1 cellular context compared by ENCODE assay signal in the genomic region with DNA sequence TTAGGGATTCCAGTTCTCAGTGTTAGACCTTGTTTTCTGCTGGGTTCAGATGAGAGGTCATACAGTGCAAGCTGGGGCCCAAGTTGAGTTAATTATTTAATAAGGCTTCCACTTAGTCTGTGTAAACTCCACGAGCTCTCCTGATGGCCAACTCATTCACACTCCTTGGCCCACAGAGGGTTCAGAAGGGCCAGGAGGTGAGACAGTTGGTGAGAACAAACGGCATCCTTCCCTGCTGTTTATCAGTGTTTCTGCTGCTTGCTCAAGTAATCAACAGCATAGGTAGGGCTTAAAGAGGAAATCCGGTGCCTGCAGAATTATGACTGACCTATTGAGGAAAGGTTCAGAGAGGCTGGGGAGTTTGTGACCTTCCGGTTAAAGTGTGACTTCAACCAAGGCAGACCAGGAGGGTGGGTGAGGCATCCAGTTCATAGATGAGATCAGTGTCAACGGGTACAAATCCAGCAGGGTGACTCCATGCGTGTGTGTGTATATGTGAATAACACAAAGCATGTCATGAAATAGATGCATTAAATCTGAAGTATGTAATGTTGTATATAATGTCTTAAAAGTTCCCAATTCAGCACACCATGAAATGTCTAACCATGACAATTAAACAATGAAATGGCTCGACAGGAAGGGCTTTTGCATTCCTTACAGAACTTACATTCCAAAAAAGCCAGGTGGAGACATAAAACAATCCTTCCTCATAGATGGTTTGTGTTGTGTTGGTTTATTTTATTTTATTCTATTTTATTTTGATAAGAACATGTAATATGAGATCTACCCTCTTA.
TF ChIP-seq lines count a peak whose summit lies in the region.

No MANE protein-coding gene starts in this region.

TF ChIP-seq in HepG2, 621 proteins besides CTCF, POLR2A, EP300 and RAD21 (continued from another document and continues in another):
- no peak for TF ChIP-seq ZNF776 (CRISPR knock-in tag; IDR thresholded peaks at IDR 0.05)
- TF ChIP-seq SUZ12 (IDR thresholded peaks at IDR 0.05; ENCODE audit: low read depth, low read length): no peak
- no peak for TF ChIP-seq ZNF326 (CRISPR knock-in tag; IDR thresholded peaks at IDR 0.05; ENCODE audit: borderline replicate concordance)
- TF ChIP-seq PITX1 (CRISPR knock-in tag; IDR thresholded peaks at IDR 0.05): peak; percentile 96
- TF ChIP-seq, protein P1, sequence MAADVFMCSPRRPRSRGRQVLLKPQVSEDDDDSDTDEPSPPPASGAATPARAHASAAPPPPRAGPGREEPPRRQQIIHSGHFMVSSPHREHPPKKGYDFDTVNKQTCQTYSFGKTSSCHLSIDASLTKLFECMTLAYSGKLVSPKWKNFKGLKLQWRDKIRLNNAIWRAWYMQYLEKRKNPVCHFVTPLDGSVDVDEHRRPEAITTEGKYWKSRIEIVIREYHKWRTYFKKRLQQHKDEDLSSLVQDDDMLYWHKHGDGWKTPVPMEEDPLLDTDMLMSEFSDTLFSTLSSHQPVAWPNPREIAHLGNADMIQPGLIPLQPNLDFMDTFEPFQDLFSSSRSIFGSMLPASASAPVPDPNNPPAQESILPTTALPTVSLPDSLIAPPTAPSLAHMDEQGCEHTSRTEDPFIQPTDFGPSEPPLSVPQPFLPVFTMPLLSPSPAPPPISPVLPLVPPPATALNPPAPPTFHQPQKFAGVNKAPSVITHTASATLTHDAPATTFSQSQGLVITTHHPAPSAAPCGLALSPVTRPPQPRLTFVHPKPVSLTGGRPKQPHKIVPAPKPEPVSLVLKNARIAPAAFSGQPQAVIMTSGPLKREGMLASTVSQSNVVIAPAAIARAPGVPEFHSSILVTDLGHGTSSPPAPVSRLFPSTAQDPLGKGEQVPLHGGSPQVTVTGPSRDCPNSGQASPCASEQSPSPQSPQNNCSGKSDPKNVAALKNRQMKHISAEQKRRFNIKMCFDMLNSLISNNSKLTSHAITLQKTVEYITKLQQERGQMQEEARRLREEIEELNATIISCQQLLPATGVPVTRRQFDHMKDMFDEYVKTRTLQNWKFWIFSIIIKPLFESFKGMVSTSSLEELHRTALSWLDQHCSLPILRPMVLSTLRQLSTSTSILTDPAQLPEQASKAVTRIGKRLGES (CRISPR knock-in tag; IDR thresholded peaks at IDR 0.05; ENCODE audit: borderline replicate concordance): no peak; the same call in 1 of the 2 replicates
- TF ChIP-seq, protein P2, sequence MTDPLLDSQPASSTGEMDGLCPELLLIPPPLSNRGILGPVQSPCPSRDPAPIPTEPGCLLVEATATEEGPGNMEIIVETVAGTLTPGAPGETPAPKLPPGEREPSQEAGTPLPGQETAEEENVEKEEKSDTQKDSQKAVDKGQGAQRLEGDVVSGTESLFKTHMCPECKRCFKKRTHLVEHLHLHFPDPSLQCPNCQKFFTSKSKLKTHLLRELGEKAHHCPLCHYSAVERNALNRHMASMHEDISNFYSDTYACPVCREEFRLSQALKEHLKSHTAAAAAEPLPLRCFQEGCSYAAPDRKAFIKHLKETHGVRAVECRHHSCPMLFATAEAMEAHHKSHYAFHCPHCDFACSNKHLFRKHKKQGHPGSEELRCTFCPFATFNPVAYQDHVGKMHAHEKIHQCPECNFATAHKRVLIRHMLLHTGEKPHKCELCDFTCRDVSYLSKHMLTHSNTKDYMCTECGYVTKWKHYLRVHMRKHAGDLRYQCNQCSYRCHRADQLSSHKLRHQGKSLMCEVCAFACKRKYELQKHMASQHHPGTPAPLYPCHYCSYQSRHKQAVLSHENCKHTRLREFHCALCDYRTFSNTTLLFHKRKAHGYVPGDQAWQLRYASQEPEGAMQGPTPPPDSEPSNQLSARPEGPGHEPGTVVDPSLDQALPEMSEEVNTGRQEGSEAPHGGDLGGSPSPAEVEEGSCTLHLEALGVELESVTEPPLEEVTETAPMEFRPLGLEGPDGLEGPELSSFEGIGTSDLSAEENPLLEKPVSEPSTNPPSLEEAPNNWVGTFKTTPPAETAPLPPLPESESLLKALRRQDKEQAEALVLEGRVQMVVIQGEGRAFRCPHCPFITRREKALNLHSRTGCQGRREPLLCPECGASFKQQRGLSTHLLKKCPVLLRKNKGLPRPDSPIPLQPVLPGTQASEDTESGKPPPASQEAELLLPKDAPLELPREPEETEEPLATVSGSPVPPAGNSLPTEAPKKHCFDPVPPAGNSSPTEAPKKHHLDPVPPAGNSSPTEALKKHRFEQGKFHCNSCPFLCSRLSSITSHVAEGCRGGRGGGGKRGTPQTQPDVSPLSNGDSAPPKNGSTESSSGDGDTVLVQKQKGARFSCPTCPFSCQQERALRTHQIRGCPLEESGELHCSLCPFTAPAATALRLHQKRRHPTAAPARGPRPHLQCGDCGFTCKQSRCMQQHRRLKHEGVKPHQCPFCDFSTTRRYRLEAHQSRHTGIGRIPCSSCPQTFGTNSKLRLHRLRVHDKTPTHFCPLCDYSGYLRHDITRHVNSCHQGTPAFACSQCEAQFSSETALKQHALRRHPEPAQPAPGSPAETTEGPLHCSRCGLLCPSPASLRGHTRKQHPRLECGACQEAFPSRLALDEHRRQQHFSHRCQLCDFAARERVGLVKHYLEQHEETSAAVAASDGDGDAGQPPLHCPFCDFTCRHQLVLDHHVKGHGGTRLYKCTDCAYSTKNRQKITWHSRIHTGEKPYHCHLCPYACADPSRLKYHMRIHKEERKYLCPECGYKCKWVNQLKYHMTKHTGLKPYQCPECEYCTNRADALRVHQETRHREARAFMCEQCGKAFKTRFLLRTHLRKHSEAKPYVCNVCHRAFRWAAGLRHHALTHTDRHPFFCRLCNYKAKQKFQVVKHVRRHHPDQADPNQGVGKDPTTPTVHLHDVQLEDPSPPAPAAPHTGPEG (CRISPR knock-in tag; IDR thresholded peaks at IDR 0.05): 0 out of 2 replicates have a peak, but pooled peaks have one; percentile 67
- peak; percentile 46; the same call in 1 of the 2 replicates for TF ChIP-seq ZC3H13 (CRISPR knock-in tag; IDR thresholded peaks at IDR 0.05)
- TF ChIP-seq, protein P3, sequence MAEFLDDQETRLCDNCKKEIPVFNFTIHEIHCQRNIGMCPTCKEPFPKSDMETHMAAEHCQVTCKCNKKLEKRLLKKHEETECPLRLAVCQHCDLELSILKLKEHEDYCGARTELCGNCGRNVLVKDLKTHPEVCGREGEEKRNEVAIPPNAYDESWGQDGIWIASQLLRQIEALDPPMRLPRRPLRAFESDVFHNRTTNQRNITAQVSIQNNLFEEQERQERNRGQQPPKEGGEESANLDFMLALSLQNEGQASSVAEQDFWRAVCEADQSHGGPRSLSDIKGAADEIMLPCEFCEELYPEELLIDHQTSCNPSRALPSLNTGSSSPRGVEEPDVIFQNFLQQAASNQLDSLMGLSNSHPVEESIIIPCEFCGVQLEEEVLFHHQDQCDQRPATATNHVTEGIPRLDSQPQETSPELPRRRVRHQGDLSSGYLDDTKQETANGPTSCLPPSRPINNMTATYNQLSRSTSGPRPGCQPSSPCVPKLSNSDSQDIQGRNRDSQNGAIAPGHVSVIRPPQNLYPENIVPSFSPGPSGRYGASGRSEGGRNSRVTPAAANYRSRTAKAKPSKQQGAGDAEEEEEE (CRISPR knock-in tag; IDR thresholded peaks at IDR 0.05; ENCODE audit: borderline replicate concordance): no peak; the same call in 1 of the 2 replicates
- TF ChIP-seq, protein P4, sequence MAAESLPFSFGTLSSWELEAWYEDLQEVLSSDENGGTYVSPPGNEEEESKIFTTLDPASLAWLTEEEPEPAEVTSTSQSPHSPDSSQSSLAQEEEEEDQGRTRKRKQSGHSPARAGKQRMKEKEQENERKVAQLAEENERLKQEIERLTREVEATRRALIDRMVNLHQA (CRISPR knock-in tag; IDR thresholded peaks at IDR 0.05): no peak
- TF ChIP-seq ZKSCAN5 (CRISPR knock-in tag; IDR thresholded peaks at IDR 0.05): peak; percentile 97
- TF ChIP-seq, protein P5, sequence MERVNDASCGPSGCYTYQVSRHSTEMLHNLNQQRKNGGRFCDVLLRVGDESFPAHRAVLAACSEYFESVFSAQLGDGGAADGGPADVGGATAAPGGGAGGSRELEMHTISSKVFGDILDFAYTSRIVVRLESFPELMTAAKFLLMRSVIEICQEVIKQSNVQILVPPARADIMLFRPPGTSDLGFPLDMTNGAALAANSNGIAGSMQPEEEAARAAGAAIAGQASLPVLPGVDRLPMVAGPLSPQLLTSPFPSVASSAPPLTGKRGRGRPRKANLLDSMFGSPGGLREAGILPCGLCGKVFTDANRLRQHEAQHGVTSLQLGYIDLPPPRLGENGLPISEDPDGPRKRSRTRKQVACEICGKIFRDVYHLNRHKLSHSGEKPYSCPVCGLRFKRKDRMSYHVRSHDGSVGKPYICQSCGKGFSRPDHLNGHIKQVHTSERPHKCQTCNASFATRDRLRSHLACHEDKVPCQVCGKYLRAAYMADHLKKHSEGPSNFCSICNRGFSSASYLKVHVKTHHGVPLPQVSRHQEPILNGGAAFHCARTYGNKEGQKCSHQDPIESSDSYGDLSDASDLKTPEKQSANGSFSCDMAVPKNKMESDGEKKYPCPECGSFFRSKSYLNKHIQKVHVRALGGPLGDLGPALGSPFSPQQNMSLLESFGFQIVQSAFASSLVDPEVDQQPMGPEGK (CRISPR knock-in tag; IDR thresholded peaks at IDR 0.05): peak; percentile 86
- peak; percentile 92 for TF ChIP-seq NR2C2 (CRISPR knock-in tag; IDR thresholded peaks at IDR 0.05; ENCODE audit: borderline replicate concordance)
- TF ChIP-seq TSC22D2 (CRISPR knock-in tag; IDR thresholded peaks at IDR 0.05; ENCODE audit: borderline replicate concordance): 0 out of 2 replicates have a peak, but pooled peaks have one; percentile 31
- TF ChIP-seq, protein P6, sequence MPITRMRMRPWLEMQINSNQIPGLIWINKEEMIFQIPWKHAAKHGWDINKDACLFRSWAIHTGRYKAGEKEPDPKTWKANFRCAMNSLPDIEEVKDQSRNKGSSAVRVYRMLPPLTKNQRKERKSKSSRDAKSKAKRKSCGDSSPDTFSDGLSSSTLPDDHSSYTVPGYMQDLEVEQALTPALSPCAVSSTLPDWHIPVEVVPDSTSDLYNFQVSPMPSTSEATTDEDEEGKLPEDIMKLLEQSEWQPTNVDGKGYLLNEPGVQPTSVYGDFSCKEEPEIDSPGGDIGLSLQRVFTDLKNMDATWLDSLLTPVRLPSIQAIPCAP (CRISPR knock-in tag; IDR thresholded peaks at IDR 0.05; ENCODE audit: low read depth): no peak
- TF ChIP-seq ZNF317 (CRISPR knock-in tag; IDR thresholded peaks at IDR 0.05): peak; percentile 53
- TF ChIP-seq PPARG (CRISPR knock-in tag; conservative IDR thresholded peaks at IDR 0.05): peak; percentile 84
- TF ChIP-seq, protein P7, sequence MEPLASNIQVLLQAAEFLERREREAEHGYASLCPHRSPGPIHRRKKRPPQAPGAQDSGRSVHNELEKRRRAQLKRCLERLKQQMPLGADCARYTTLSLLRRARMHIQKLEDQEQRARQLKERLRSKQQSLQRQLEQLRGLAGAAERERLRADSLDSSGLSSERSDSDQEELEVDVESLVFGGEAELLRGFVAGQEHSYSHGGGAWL (CRISPR knock-in tag; IDR thresholded peaks at IDR 0.05): peak; percentile 79
- peak; percentile 73 for TF ChIP-seq DMAP1 (CRISPR knock-in tag; IDR thresholded peaks at IDR 0.05)
- TF ChIP-seq ZNF143 (CRISPR knock-in tag; IDR thresholded peaks at IDR 0.05): peak; percentile 64
- TF ChIP-seq SMAD9 (CRISPR knock-in tag; IDR thresholded peaks at IDR 0.05): peak; percentile 91
- no peak for TF ChIP-seq HNRNPL (IDR thresholded peaks at IDR 0.05; ENCODE audit: low read depth, low read length)
- TF ChIP-seq, protein P8, sequence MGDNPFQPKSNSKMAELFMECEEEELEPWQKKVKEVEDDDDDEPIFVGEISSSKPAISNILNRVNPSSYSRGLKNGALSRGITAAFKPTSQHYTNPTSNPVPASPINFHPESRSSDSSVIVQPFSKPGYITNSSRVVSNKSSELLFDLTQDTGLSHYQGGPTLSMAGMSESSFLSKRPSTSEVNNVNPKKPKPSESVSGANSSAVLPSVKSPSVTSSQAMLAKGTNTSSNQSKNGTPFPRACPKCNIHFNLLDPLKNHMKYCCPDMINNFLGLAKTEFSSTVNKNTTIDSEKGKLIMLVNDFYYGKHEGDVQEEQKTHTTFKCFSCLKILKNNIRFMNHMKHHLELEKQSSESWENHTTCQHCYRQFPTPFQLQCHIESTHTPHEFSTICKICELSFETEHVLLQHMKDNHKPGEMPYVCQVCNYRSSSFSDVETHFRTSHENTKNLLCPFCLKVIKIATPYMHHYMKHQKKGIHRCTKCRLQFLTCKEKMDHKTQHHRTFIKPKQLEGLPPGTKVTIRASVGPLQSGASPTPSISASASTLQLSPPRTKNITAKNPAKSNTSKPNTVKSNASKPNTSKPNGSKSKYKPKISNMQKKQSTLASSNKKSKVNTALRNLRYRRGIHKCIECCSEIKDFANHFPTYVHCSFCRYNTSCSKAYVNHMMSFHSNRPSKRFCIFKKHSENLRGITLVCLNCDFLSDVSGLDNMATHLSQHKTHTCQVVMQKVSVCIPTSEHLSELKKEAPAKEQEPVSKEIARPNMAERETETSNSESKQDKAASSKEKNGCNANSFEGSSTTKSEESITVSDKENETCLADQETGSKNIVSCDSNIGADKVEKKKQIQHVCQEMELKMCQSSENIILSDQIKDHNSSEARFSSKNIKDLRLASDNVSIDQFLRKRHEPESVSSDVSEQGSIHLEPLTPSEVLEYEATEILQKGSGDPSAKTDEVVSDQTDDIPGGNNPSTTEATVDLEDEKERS (CRISPR knock-in tag; IDR thresholded peaks at IDR 0.05): no peak
- TF ChIP-seq RBM39 (IDR thresholded peaks at IDR 0.05; ENCODE audit: low read depth, low read length, poor library complexity, severe bottlenecking): no peak
- no peak; the same call in 1 of the 2 replicates for TF ChIP-seq ZNF253 (CRISPR knock-in tag; IDR thresholded peaks at IDR 0.05; ENCODE audit: borderline replicate concordance)
- TF ChIP-seq, protein P9, sequence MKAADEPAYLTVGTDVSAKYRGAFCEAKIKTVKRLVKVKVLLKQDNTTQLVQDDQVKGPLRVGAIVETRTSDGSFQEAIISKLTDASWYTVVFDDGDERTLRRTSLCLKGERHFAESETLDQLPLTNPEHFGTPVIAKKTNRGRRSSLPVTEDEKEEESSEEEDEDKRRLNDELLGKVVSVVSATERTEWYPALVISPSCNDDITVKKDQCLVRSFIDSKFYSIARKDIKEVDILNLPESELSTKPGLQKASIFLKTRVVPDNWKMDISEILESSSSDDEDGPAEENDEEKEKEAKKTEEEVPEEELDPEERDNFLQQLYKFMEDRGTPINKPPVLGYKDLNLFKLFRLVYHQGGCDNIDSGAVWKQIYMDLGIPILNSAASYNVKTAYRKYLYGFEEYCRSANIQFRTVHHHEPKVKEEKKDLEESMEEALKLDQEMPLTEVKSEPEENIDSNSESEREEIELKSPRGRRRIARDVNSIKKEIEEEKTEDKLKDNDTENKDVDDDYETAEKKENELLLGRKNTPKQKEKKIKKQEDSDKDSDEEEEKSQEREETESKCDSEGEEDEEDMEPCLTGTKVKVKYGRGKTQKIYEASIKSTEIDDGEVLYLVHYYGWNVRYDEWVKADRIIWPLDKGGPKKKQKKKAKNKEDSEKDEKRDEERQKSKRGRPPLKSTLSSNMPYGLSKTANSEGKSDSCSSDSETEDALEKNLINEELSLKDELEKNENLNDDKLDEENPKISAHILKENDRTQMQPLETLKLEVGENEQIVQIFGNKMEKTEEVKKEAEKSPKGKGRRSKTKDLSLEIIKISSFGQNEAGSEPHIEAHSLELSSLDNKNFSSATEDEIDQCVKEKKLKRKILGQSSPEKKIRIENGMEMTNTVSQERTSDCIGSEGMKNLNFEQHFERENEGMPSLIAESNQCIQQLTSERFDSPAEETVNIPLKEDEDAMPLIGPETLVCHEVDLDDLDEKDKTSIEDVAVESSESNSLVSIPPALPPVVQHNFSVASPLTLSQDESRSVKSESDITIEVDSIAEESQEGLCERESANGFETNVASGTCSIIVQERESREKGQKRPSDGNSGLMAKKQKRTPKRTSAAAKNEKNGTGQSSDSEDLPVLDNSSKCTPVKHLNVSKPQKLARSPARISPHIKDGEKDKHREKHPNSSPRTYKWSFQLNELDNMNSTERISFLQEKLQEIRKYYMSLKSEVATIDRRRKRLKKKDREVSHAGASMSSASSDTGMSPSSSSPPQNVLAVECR (CRISPR knock-in tag; IDR thresholded peaks at IDR 0.05; ENCODE audit: borderline replicate concordance): peak; percentile 74; the same call in 1 of the 2 replicates
- TF ChIP-seq ZFP90 (CRISPR knock-in tag; IDR thresholded peaks at IDR 0.05; ENCODE audit: borderline replicate concordance): peak; percentile 18; the same call in 1 of the 2 replicates
- no peak for TF ChIP-seq SNRNP70 (IDR thresholded peaks at IDR 0.05; ENCODE audit: low read depth, low read length)
